17 cellular contexts compared by ENCODE assay signal in genomic region chr9:113166039-113166438, GRCh38.
"Had no signal": no experiment of that assay in that cellular context is flagged by ENCODE, and none has a peak within 500 bp of the region (broad histone marks: within the 10 kb centered on the region; RNA-seq: fewer than 3 reads in every experiment).

No MANE protein-coding gene starts in this region.

- H3K4me2 ChIP-seq: SK-N-SH had no signal

- H3K9me3 ChIP-seq: body of pancreas, SK-N-SH, testis, upper lobe of right lung had no signal

- ATAC-seq: body of pancreas; stimulated activated naive CD8-positive, alpha-beta T cell treated with anti-CD3 and anti-CD28 coated beads, Interleukin-15, Interleukin-2, amounts not matched to agents 100 U/mL and 50 U/mL, for 24 hours; upper lobe of right lung had no signal

- H3K4me3 ChIP-seq: body of pancreas, testis, upper lobe of right lung had no signal

- H3K4me1 ChIP-seq: body of pancreas had no signal

- H3K27me3 ChIP-seq: body of pancreas, testis, upper lobe of right lung had no signal

- H3K27ac ChIP-seq: body of pancreas, testis, upper lobe of right lung had no signal

- H3K9ac ChIP-seq: SK-N-SH had no signal

- DNase-seq: activated CD4-positive, alpha-beta T cell treated with anti-CD3 and anti-CD28 coated beads, Interleukin-2, amount 50 U/mL, for 4 hours; activated naive CD8-positive, alpha-beta T cell treated with anti-CD3 and anti-CD28 coated beads, Interleukin-2, amount 10 ng/mL, durations not matched to agents 7 days and 5 days; amygdala; body of pancreas; caudate nucleus; erythroblast; foreskin melanocyte; immature natural killer cell; midbrain; nucleus accumbens; SK-N-SH; stimulated activated CD4-positive, alpha-beta T cell treated with anti-CD3 and anti-CD28 coated beads, Interleukin-2, amount 100 ng/mL, for 24 hours; stimulated activated naive CD8-positive, alpha-beta T cell treated with anti-CD3 and anti-CD28 coated beads, Interleukin-15, Interleukin-2, amounts not matched to agents 100 U/mL and 50 U/mL, for 24 hours; testis; upper lobe of right lung had no signal

- FAIRE-seq: colon, TTC549 had no signal
